ENCODE assay signal across 11 cellular contexts in the genomic region with DNA sequence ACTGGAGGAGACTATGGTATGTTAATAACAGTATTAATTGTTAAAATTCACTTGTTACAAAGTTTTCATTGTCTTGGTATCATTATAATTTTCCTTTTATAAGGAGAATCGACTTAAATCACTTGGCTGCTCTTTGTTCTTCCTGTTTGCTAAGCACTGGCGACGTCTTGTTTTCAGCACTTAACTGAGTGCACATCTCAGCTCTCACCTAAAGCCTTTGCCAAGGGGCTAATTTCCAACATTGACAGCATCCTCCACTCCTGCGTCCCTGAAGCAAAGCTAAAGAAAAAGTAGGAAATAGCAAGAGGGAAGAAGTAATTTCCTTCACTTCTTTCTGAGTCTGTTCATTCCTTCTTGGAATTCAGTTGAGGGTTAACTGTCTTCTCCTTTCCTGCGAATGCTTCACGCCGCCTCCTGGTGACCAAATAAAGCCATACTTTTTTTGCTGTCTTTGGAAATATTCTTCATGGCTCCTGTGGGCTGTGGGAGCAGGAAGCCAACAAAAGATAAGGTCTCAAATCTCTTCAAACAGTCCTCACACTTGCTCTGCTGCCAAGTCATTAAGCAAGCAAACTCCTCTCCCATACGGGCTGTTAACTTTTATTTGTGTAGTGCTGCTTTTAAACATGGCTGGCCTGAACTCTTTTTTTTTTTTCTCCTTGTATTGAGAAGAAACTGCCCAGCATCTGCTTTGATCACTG.
DNase-seq lines count a peak whose midpoint lies in the region; ATAC-seq and TF ChIP-seq lines count a peak whose summit lies in the region.
"Had no signal": no experiment of that assay in that cellular context is flagged by ENCODE, and none has a peak within 500 bp of the region (broad histone marks: within the 10 kb centered on the region; RNA-seq: fewer than 3 reads in every experiment).

No MANE protein-coding gene starts in this region.

- no TSS peak for BruUV-seq in Caco-2 (replicated peaks; lab: Mats Ljungman, UMichigan)

- DNase-seq in Caco-2, result peak; percentile 56 to 60
- peak; percentile 2 for DNase-seq in fibroblast of the aortic adventitia (ENCODE audit: low read depth)
- DNase-seq in neural crest cell (ENCODE audit: low read depth, low spot score), result no peak
- no peak for DNase-seq in AG08395 (ENCODE audit: low spot score)
- DNase-seq in T-helper 2 cell, result no peak
- no peak for DNase-seq in NCI-H2171 (lab: John Stamatoyannopoulos, UW)
- DNase-seq: activated CD4-positive, alpha-beta memory T cell treated with anti-CD3 and anti-CD28 coated beads for 36 hours; NCI-H510A had no signal

- H3K9me2 ChIP-seq in OCI-LY1 (ENCODE audit: low read depth, low read length), result no peaks in the 10 kb centered on the region

- no peaks in the 10 kb centered on the region for H3F3A ChIP-seq in OCI-LY1 (ENCODE audit: insufficient read depth, low read length)

- H3K27ac Mint-ChIP-seq in Caco-2 (ENCODE audit: unreplicated experiment), result peak overlapping the region; percentile 5
- no peak overlapping the region for H3K27ac Mint-ChIP-seq in neural crest cell (ENCODE audit: unreplicated experiment)
- H3K27ac Mint-ChIP-seq: activated CD4-positive, alpha-beta memory T cell treated with anti-CD3 and anti-CD28 coated beads for 36 hours; memory B cell had no signal

- POLR2A ChIA-PET in Caco-2 (lab: Charles Lee), result no interaction called here

- H3K27me3 ChIP-seq in Caco-2 (replicated peaks; ENCODE audit: control insufficient read depth, insufficient read depth, low read length) (no peaks in the 10 kb centered on the region), OCI-LY1 (ENCODE audit: insufficient read depth, low read length) (no peaks in the 10 kb centered on the region; the same call in 1 of the 2 replicates)

- H3K4me1 ChIP-seq in Caco-2 (peaks cover 9% of the 10 kb centered on the region), OCI-LY1 (ENCODE audit: insufficient read depth, low read length, severe bottlenecking) (no peaks in the 10 kb centered on the region)

- H3K9ac ChIP-seq in OCI-LY1 (ENCODE audit: low read length), result no peak overlapping the region

- no peaks in the 10 kb centered on the region for H3K9me3 ChIP-seq in Caco-2
- H3K9me3 ChIP-seq in OCI-LY1 (ENCODE audit: low read length), result no peaks in the 10 kb centered on the region

- H2AFZ ChIP-seq in OCI-LY1 (ENCODE audit: low read length), result no peak overlapping the region

- H3K79me2 ChIP-seq in OCI-LY1 (ENCODE audit: insufficient read depth, low read length), result no peaks in the 10 kb centered on the region

- intact Hi-C loops in Caco-2 (cut with micrococcal nuclease; ENCODE audit: unreplicated experiment), result loop anchor here (1.0 kb wide), 2 partner anchors 50 to 565 kb away; no protein-coding TSS in a partner anchor

- no peak for ATAC-seq in HG02852 (IDR thresholded peaks at IDR 0.05; ENCODE audit: unreplicated experiment)

- peak; percentile 54 to 64 for TF ChIP-seq CTCF in Caco-2 (IDR thresholded peaks at IDR 0.05; ENCODE audit: insufficient read depth in 1 of 2, low read depth in 1 of 2, low read length in 1 of 2, severe bottlenecking in 1 of 2, unreplicated experiment in 1 of 2)
- TF ChIP-seq CTCF in OCI-LY1 (IDR thresholded peaks at IDR 0.05; ENCODE audit: low read length), result peak; percentile 14; the same call in 1 of the 2 replicates
- no peak for TF ChIP-seq CTCF in fibroblast of the aortic adventitia (IDR thresholded peaks at IDR 0.05; ENCODE audit: insufficient read depth, low read length)
- TF ChIP-seq CTCF in neural crest cell (conservative IDR thresholded peaks at IDR 0.05), result peak; percentile 50

- peak overlapping the region; percentile 18 for H3K4me3 Mint-ChIP-seq in Caco-2 (ENCODE audit: unreplicated experiment)
- H3K4me3 Mint-ChIP-seq in neural crest cell, result no peak overlapping the region
- H3K4me3 Mint-ChIP-seq: activated CD4-positive, alpha-beta memory T cell treated with anti-CD3 and anti-CD28 coated beads for 36 hours; memory B cell had no signal

- H3K36me3 Mint-ChIP-seq in Caco-2 (ENCODE audit: insufficient read depth, unreplicated experiment) (no peaks in the 10 kb centered on the region), neural crest cell (ENCODE audit: low read depth) (no peaks in the 10 kb centered on the region)
- H3K36me3 Mint-ChIP-seq: activated CD4-positive, alpha-beta memory T cell treated with anti-CD3 and anti-CD28 coated beads for 36 hours; memory B cell had no signal

- CTCF ChIA-PET in Caco-2 (lab: Charles Lee), result no interaction called here

- H3K9me3 Mint-ChIP-seq in Caco-2 (ENCODE audit: unreplicated experiment), result peaks cover 9% of the 10 kb centered on the region
- peaks cover 3% of the 10 kb centered on the region for H3K9me3 Mint-ChIP-seq in neural crest cell
- H3K9me3 Mint-ChIP-seq: activated CD4-positive, alpha-beta memory T cell treated with anti-CD3 and anti-CD28 coated beads for 36 hours; memory B cell had no signal

- H3K27me3 Mint-ChIP-seq in Caco-2 (ENCODE audit: insufficient read depth, unreplicated experiment) (no peaks in the 10 kb centered on the region), neural crest cell (ENCODE audit: low read depth) (no peaks in the 10 kb centered on the region)
- H3K27me3 Mint-ChIP-seq: activated CD4-positive, alpha-beta memory T cell treated with anti-CD3 and anti-CD28 coated beads for 36 hours had no signal

- H3K4me3 ChIP-seq in Caco-2 (ENCODE audit: low read depth, low read length) (no peak overlapping the region), OCI-LY1 (ENCODE audit: low read depth, low read length, poor library complexity, severe bottlenecking) (no peak overlapping the region), fibroblast of the aortic adventitia (ENCODE audit: low read depth, low read length) (no peak overlapping the region)

- H3K4me2 ChIP-seq in OCI-LY1 (ENCODE audit: low read length), result no peak overlapping the region

- H4K20me1 ChIP-seq in OCI-LY1 (ENCODE audit: insufficient read depth, low read length), result no peaks in the 10 kb centered on the region

- H3K4me1 Mint-ChIP-seq in Caco-2 (ENCODE audit: low read depth, unreplicated experiment) (peaks cover 16% of the 10 kb centered on the region), neural crest cell (no peaks in the 10 kb centered on the region)

- no peak overlapping the region for H3K27ac ChIP-seq in OCI-LY1 (ENCODE audit: low read depth, low read length, poor library complexity, severe bottlenecking)

- H3K36me3 ChIP-seq in Caco-2 (ENCODE audit: control insufficient read depth, insufficient read depth, low read length) (no peaks in the 10 kb centered on the region), OCI-LY1 (ENCODE audit: insufficient read depth, low read length) (no peaks in the 10 kb centered on the region)

Comparison
In these comparisons a context has a peak if more than half of its experiments do, and no peak if none do; other contexts are left out.
1. DNase-seq: peak in Caco-2 (2 of 2) and fibroblast of the aortic adventitia (single experiment); none in neural crest cell (single experiment), AG08395 (single experiment), T-helper 2 cell (0 of 5) and NCI-H2171 (single experiment).